Comparison of ENCODE assay signal across 8 cellular contexts in genomic region chrX:71178908-71179307, GRCh38. TPM values are rescaled to one million over a fixed set of nuclear protein-coding genes. Genes with fewer than 3 reads are reported as not detected.
DNase-seq lines count a peak whose midpoint lies in the region; ATAC-seq, FAIRE-seq and TF ChIP-seq lines count a peak whose summit lies in the region.

No MANE protein-coding gene starts in this region.

- H3K4me1 ChIP-seq in prostate gland (replicated peaks): no peaks in the 10 kb centered on the region

- FAIRE-seq in RCC 7860 (lab: Jason Lieb, UNC): peak; percentile 45

- peak overlapping the region; percentile 63 for H3K27ac Mint-ChIP-seq in activated naive CD8-positive, alpha-beta T cell treated with anti-CD3 and anti-CD28 coated beads for 36 hours

- peak in 3 of 4 experiments; percentile 47 to 64 (median 62) for TF ChIP-seq CTCF in prostate gland (IDR thresholded peaks at IDR 0.05)

- H3K4me3 ChIP-seq in prostate gland: no peak overlapping the region

- no peaks in the 10 kb centered on the region for H3K27me3 Mint-ChIP-seq in activated naive CD8-positive, alpha-beta T cell treated with anti-CD3 and anti-CD28 coated beads for 36 hours

- intact Hi-C loops in head of caudate nucleus (cut with DNase I): loop anchor here (10.0 kb wide), 1 partner anchor 184 kb away; no protein-coding TSS in a partner anchor
- intact Hi-C loops in prostate gland (cut with DNase I): loop anchor here (2.0 to 5.0 kb wide), 2 partner anchors 34 to 182 kb away; partner anchors contain the start of gene NLGN3

- no peaks in the 10 kb centered on the region for H3K9me3 ChIP-seq in prostate gland

- no peaks in the 10 kb centered on the region for H3K27me3 ChIP-seq in prostate gland (replicated peaks; ENCODE audit: insufficient read depth)

- H3K36me3 ChIP-seq in prostate gland: no peaks in the 10 kb centered on the region

- H3K27ac ChIP-seq in prostate gland: no peak overlapping the region

- no peaks in the 10 kb centered on the region for H3K9me3 Mint-ChIP-seq in activated naive CD8-positive, alpha-beta T cell treated with anti-CD3 and anti-CD28 coated beads for 36 hours

- DNase-seq in GM03348 (ENCODE audit: low spot score) (peak; percentile 55), Kasumi-1 (lab: John Stamatoyannopoulos, UW) (peak; percentile 31 to 59), RCC 7860 (ENCODE audit: low spot score) (peak; percentile 15), head of caudate nucleus (peak in 38 of 42 donors; percentile 33 to 86 (median 63)), prostate gland (ENCODE audit: low spot score) (peak; percentile 42)
- peak; percentile 17 for DNase-seq in activated naive CD8-positive, alpha-beta T cell treated with anti-CD3 and anti-CD28 coated beads for 36 hours

- peaks cover 11% of the 10 kb centered on the region for H3K4me1 Mint-ChIP-seq in activated naive CD8-positive, alpha-beta T cell treated with anti-CD3 and anti-CD28 coated beads for 36 hours

- no peak for ATAC-seq in HG02981 (IDR thresholded peaks at IDR 0.05; ENCODE audit: unreplicated experiment)
- no peak for ATAC-seq in GM21576 (IDR thresholded peaks at IDR 0.05; ENCODE audit: unreplicated experiment)

- WGBS in prostate gland: 0% methylated on average over 2 of the region's 4 CpGs

- no peak overlapping the region for H3K4me3 Mint-ChIP-seq in activated naive CD8-positive, alpha-beta T cell treated with anti-CD3 and anti-CD28 coated beads for 36 hours

- H3K36me3 Mint-ChIP-seq in activated naive CD8-positive, alpha-beta T cell treated with anti-CD3 and anti-CD28 coated beads for 36 hours: peaks cover 11% of the 10 kb centered on the region

- no peak for TF ChIP-seq POLR2A in prostate gland (IDR thresholded peaks at IDR 0.05)

RNA-seq across cellular contexts. Expression of gene NLGN3, which starts 34.3 kb away (rescaled TPM):
- total RNA-seq in activated naive CD8-positive, alpha-beta T cell treated with anti-CD3 and anti-CD28 coated beads for 36 hours: under 1 TPM; 0.41 to 0.58 TPM
- 1 to 10 TPM; 1.4 to 9.4 TPM for total RNA-seq in prostate gland

RNA-seq across cellular contexts. Expression of gene GJB1, which starts 44.1 kb away (rescaled TPM):
- total RNA-seq in activated naive CD8-positive, alpha-beta T cell treated with anti-CD3 and anti-CD28 coated beads for 36 hours: not detected
- total RNA-seq in prostate gland: 10 to 100 TPM; 28.3 to 57.6 TPM

Comparison
In these comparisons a context has a peak if more than half of its experiments do, and no peak if none do; other contexts are left out.
1. RNA of gene GJB1, which starts 44.1 kb away (total RNA-seq): 28.3 to 57.6 TPM in prostate gland; not detected in activated naive CD8-positive, alpha-beta T cell treated with anti-CD3 and anti-CD28 coated beads for 36 hours; every median in the first group is over 10 times any median in the second.
2. Peak in every context shown above with its lines, with median percentiles within 50 percentile points of each other: DNase-seq.